In the genomic region with DNA sequence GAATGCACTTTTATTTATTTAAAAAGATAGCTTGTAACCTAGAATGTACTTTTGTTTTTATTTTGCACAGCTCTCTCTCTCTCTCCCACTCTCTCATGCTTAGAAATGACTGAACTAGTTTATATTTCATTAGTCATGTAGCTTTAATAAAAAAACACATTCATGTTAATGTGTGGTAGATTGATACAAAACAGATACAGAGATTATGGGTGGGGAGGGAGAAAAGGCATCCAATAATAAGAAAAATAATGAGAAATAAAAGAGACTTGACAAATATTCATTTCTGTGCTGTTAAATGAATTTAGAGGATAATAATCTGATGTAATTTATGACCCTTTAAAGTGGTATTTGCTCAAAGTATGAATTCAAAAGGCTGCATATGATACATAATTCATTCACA, we compare ENCODE assay signal across 20 cellular contexts.
A peak's percentile ranks its signal among the peaks of the same experiment; 100 is the strongest.
DNase-seq lines count a peak whose midpoint lies in the region; ATAC-seq and TF ChIP-seq lines count a peak whose summit lies in the region.
"Had no signal": no experiment of that assay in that cellular context is flagged by ENCODE, and none has a peak within 500 bp of the region (broad histone marks: within the 10 kb centered on the region; RNA-seq: fewer than 3 reads in every experiment).

No MANE protein-coding gene starts in this region.

- no peaks in the 10 kb centered on the region for H3K36me3 ChIP-seq in CD4-positive, alpha-beta memory T cell (ENCODE audit: insufficient read depth, low read length)

- POLR2A ChIA-PET in CD4-positive, alpha-beta memory T cell (lab: Charles Lee; ENCODE audit: partially characterized antibody): no interaction called here
- POLR2A ChIA-PET in T-cell (lab: Charles Lee): interaction anchor here in 1 of 2 donors (0.6 kb wide), 1 partner anchor 687 kb away, joined by 3 read pairs; the partner anchor contains the start of gene VSIR

- H3K27ac Mint-ChIP-seq in CD4-positive, alpha-beta memory T cell: no peak overlapping the region
- no peak overlapping the region for H3K27ac Mint-ChIP-seq in T-cell
- H3K27ac Mint-ChIP-seq: B cell; CD4-positive, CD25-positive, alpha-beta regulatory T cell; GM23338; H9 had no signal

- ATAC-seq in SK-N-SH treated with all-trans-retinoic acid at 6 μM for 48 hours: peak; percentile 61
- ATAC-seq in T-cell (replicated peaks in 1 of 4): no peak
- ATAC-seq in GM21528 (IDR thresholded peaks at IDR 0.05; ENCODE audit: low FRiP score, unreplicated experiment): no peak
- ATAC-seq: GM12878, GM23338, HCT116 had no signal

- H3K4me1 ChIP-seq in CD4-positive, alpha-beta memory T cell (ENCODE audit: insufficient read depth, low read length): no peaks in the 10 kb centered on the region
- H3K4me1 ChIP-seq: BLaER1 had no signal

- H3K27me3 ChIP-seq in HL-60 (ENCODE audit: insufficient read depth, poor library complexity, severe bottlenecking): no peaks in the 10 kb centered on the region
- H3K27me3 ChIP-seq in CD4-positive, alpha-beta memory T cell (ENCODE audit: insufficient read depth, low read length): no peaks in the 10 kb centered on the region
- H3K27me3 ChIP-seq: BLaER1 had no signal

- no peaks in the 10 kb centered on the region for H3K27me3 Mint-ChIP-seq in CD4-positive, alpha-beta memory T cell
- no peaks in the 10 kb centered on the region for H3K27me3 Mint-ChIP-seq in T-cell
- H3K27me3 Mint-ChIP-seq: B cell; CD4-positive, CD25-positive, alpha-beta regulatory T cell; CD8-positive, alpha-beta memory T cell had no signal

- H3K9me3 Mint-ChIP-seq in CD4-positive, alpha-beta memory T cell: no peaks in the 10 kb centered on the region
- no peaks in the 10 kb centered on the region for H3K9me3 Mint-ChIP-seq in T-cell
- H3K9me3 Mint-ChIP-seq: CD4-positive, CD25-positive, alpha-beta regulatory T cell; CD8-positive, alpha-beta memory T cell; GM23338; H9 had no signal

- no peaks in the 10 kb centered on the region for H3K9me3 ChIP-seq in CD4-positive, alpha-beta memory T cell (ENCODE audit: control insufficient read depth in 1 of 2, low read length in 2 of 2)
- H3K9me3 ChIP-seq: BLaER1 had no signal

- peaks cover 11 to 18% of the 10 kb centered on the region in 2 donors for H3K36me3 Mint-ChIP-seq in CD4-positive, alpha-beta memory T cell
- peaks cover 24% of the 10 kb centered on the region for H3K36me3 Mint-ChIP-seq in T-cell

- H3K27ac ChIP-seq in HL-60 (replicated peaks): peak overlapping the region; percentile 18; the same call in 1 of the 2 replicates
- H3K27ac ChIP-seq in CD4-positive, alpha-beta memory T cell (ENCODE audit: low read depth, low read length): no peak overlapping the region
- H3K27ac ChIP-seq: 22Rv1, BLaER1, C4-2B had no signal

- H3K4me1 Mint-ChIP-seq in CD4-positive, alpha-beta memory T cell: peaks cover 0 to 2% (median 0%) of the 10 kb centered on the region in 4 donors
- no peaks in the 10 kb centered on the region for H3K4me1 Mint-ChIP-seq in T-cell
- H3K4me1 Mint-ChIP-seq: CD8-positive, alpha-beta memory T cell; GM23338 had no signal

- H3K4me3 ChIP-seq in HL-60 (replicated peaks; ENCODE audit: insufficient read depth, low read length) (no peak overlapping the region), fibroblast of villous mesenchyme (ENCODE audit: low read depth, low read length) (no peak overlapping the region)
- no peak overlapping the region for H3K4me3 ChIP-seq in CD4-positive, alpha-beta memory T cell (ENCODE audit: low read length in 2 of 2)
- H3K4me3 ChIP-seq: BLaER1, GM12878, GM23338 had no signal

- DNase-seq in HL-60 (ENCODE audit: low read depth in 1 of 2, low spot score in 1 of 2) (no peak), fibroblast of villous mesenchyme (ENCODE audit: low read depth) (peak; percentile 9), T-cell (no peak)
- DNase-seq in CD4-positive, alpha-beta memory T cell: no peak
- DNase-seq: CD4-positive, CD25-positive, alpha-beta regulatory T cell; CD8-positive, alpha-beta memory T cell; DMS 273 treated with DMSO at 0.1 percent for 48 hours; DMS79; EL; GDM1; H9 had no signal

- no peak overlapping the region for H3K4me3 Mint-ChIP-seq in CD4-positive, alpha-beta memory T cell
- H3K4me3 Mint-ChIP-seq in T-cell: no peak overlapping the region
- H3K4me3 Mint-ChIP-seq: B cell; CD4-positive, CD25-positive, alpha-beta regulatory T cell; CD8-positive, alpha-beta memory T cell; GM23338; H9 had no signal

- CTCF ChIA-PET in CD4-positive, alpha-beta memory T cell (lab: Charles Lee; ENCODE audit: partially characterized antibody): no interaction called here
- CTCF ChIA-PET in T-cell (lab: Charles Lee): no interaction called here

- intact Hi-C loops in CD4-positive, alpha-beta memory T cell (cut with micrococcal nuclease): no loop called here

- TF ChIP-seq CTCF in HL-60 (IDR thresholded peaks at IDR 0.05; ENCODE audit: insufficient read depth, low read length) (no peak), fibroblast of villous mesenchyme (IDR thresholded peaks at IDR 0.05; ENCODE audit: insufficient read depth, low read depth, low read length) (no peak)

TF ChIP-seq in SK-N-SH treated with all-trans-retinoic acid at 6 μM for 48 hours, 23 proteins besides CTCF, POLR2A, EP300 and RAD21:
- TF ChIP-seq ZFP3 (CRISPR knock-in tag; IDR thresholded peaks at IDR 0.05) (no peak), TOX (CRISPR knock-in tag; IDR thresholded peaks at IDR 0.05; ENCODE audit: borderline replicate concordance) (peak; percentile 63; the same call in 1 of the 2 replicates), TCF4 (CRISPR knock-in tag; IDR thresholded peaks at IDR 0.05; ENCODE audit: borderline replicate concordance) (peak; percentile 73), GLIS3 (CRISPR knock-in tag; IDR thresholded peaks at IDR 0.05) (no peak), ZNF70 (CRISPR knock-in tag; IDR thresholded peaks at IDR 0.05) (no peak), ISL1 (CRISPR knock-in tag; IDR thresholded peaks at IDR 0.05) (peak; percentile 98), PATZ1 (CRISPR knock-in tag; IDR thresholded peaks at IDR 0.05; ENCODE audit: borderline replicate concordance) (peak; percentile 97)
TF ChIP-seq in SK-N-SH treated with all-trans-retinoic acid at 6 μM for 48 hours: peak in this region for 4.
